In the genomic region with DNA sequence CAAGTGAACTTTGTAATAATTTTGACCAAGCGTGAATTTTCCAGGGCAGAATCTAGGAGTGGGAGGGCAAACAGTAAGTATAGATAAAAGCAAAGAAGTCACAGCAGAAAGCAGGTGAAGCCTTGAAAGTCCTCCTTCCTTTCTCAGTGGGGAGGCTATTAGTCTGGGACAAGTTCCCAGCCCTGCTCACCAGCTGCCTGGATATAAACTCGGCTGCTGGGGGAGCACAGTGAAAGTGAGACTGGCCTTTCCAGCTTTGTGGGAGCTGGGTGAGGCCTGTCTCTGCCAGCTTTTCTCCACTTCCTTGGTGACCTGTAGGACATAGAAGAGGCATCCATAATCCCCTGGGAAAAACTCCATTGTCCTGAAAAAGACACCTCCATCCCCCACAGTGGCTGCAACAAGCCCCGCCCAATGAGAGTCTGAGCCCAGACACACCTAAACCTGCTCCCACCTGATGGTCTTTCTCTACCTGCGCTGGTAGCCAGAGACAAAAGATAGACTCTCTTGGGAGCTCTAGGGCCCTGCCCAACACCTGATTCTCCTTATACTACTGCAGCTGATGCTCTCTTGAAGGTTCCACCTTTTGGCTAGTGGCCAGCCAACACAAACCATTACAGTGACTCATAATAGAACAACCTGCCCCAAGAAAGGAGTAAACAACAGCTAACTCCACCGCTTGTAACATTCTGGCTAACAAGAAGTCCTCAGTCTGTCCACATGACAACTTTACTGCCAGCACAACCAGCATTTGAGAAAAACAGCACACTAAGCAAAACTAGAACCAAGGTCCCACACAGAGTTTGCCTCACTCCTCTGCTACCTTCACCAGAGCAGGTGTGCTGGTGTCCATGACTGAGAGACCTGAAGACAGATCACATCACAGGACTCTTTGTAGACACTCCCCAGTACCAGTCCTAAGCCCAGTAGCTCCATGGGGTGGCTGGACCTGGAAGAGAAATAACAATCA, we compare ENCODE assay signal across 12 cellular contexts.
DNase-seq lines count a peak whose midpoint lies in the region; ATAC-seq and TF ChIP-seq lines count a peak whose summit lies in the region.
"Had no signal": no experiment of that assay in that cellular context is flagged by ENCODE, and none has a peak within 500 bp of the region (broad histone marks: within the 10 kb centered on the region; RNA-seq: fewer than 3 reads in every experiment).

No MANE protein-coding gene starts in this region.

- no peak for ATAC-seq in GM23338
- ATAC-seq: pancreas had no signal

- H3K4me2 ChIP-seq in GM23338 (no peak overlapping the region), neural progenitor cell (no peak overlapping the region)

- in situ Hi-C loops in astrocyte of the cerebellum (cut with HindIII; ENCODE audit: low sequenced_read_pairs) = no loop called here

- H3K27ac ChIP-seq in GM23338 (ENCODE audit: low read depth) = no peak overlapping the region
- H3K27ac ChIP-seq in neural progenitor cell = no peak overlapping the region
- H3K27ac ChIP-seq: C4-2B, pancreas had no signal

- peak overlapping the region; percentile 19; the same call in 1 of the 2 replicates for H3K27ac Mint-ChIP-seq in GM23338
- H3K27ac Mint-ChIP-seq in neural progenitor cell = no peak overlapping the region
- no peak overlapping the region for H3K27ac Mint-ChIP-seq in activated CD4-positive, alpha-beta memory T cell treated with anti-CD3 and anti-CD28 coated beads, Interleukin-2, amount 10 ng/mL, durations not matched to agents 7 days and 5 days

- no peaks in the 10 kb centered on the region for H3K27me3 ChIP-seq in GM23338 (ENCODE audit: insufficient read depth)
- no peaks in the 10 kb centered on the region for H3K27me3 ChIP-seq in neural progenitor cell
- H3K27me3 ChIP-seq: pancreas had no signal

- H3K4me3 Mint-ChIP-seq in GM23338 (no peak overlapping the region), neural progenitor cell (no peak overlapping the region)
- no peak overlapping the region for H3K4me3 Mint-ChIP-seq in activated CD4-positive, alpha-beta memory T cell treated with anti-CD3 and anti-CD28 coated beads, Interleukin-2, amount 10 ng/mL, durations not matched to agents 7 days and 5 days

- H3K36me3 Mint-ChIP-seq in GM23338 (ENCODE audit: low read depth) = peaks cover 3% of the 10 kb centered on the region; the same call in 1 of the 3 replicates
- H3K36me3 Mint-ChIP-seq in neural progenitor cell = peaks cover 4% of the 10 kb centered on the region
- no peaks in the 10 kb centered on the region for H3K36me3 Mint-ChIP-seq in activated CD4-positive, alpha-beta memory T cell treated with anti-CD3 and anti-CD28 coated beads, Interleukin-2, amount 10 ng/mL, durations not matched to agents 7 days and 5 days (ENCODE audit: low read depth)

- H3K4me1 Mint-ChIP-seq in GM23338 (peaks cover 8% of the 10 kb centered on the region; the same call in 2 of the 3 replicates), neural progenitor cell (peaks cover 7% of the 10 kb centered on the region)
- no peaks in the 10 kb centered on the region for H3K4me1 Mint-ChIP-seq in activated CD4-positive, alpha-beta memory T cell treated with anti-CD3 and anti-CD28 coated beads, Interleukin-2, amount 10 ng/mL, durations not matched to agents 7 days and 5 days

- H2AFZ ChIP-seq in GM23338 (no peak overlapping the region), neural progenitor cell (replicated peaks) (peak overlapping the region; percentile 79)

- H3K27me3 Mint-ChIP-seq in GM23338 (ENCODE audit: insufficient read depth, low read depth, poor library complexity) (no peaks in the 10 kb centered on the region), neural progenitor cell (ENCODE audit: insufficient read depth, low read depth) (no peaks in the 10 kb centered on the region)
- H3K27me3 Mint-ChIP-seq in activated CD4-positive, alpha-beta memory T cell treated with anti-CD3 and anti-CD28 coated beads, Interleukin-2, amount 10 ng/mL, durations not matched to agents 7 days and 5 days = no peaks in the 10 kb centered on the region

- TF ChIP-seq CTCF in GM23338 (conservative IDR thresholded peaks at IDR 0.05; ENCODE audit: low read depth in 2 of 2) (no peak), astrocyte of the cerebellum (IDR thresholded peaks at IDR 0.05; ENCODE audit: low read depth, low read length, missing control alignments) (no peak), neural progenitor cell (IDR thresholded peaks at IDR 0.05) (no peak)

- H3F3A ChIP-seq in GM23338 (replicated peaks; ENCODE audit: low read depth) = no peaks in the 10 kb centered on the region
- H3F3A ChIP-seq in neural progenitor cell (ENCODE audit: low read depth) = no peaks in the 10 kb centered on the region

- H3K36me3 ChIP-seq in GM23338 (ENCODE audit: insufficient read depth) (no peaks in the 10 kb centered on the region), neural progenitor cell (no peaks in the 10 kb centered on the region)
- H3K36me3 ChIP-seq: pancreas had no signal

- DNase-seq in GM23338 (ENCODE audit: low spot score) = peak; percentile 4
- DNase-seq in NCI-H2081 (lab: John Stamatoyannopoulos, UW) = peak; percentile 66 to 90
- peak; percentile 38 for DNase-seq in astrocyte of the cerebellum (ENCODE audit: low read depth)
- DNase-seq in neural progenitor cell (ENCODE audit: low spot score) = no peak
- no peak for DNase-seq in NCI-H1105 (lab: John Stamatoyannopoulos, UW)
- DNase-seq in activated CD4-positive, alpha-beta memory T cell treated with anti-CD3 and anti-CD28 coated beads, Interleukin-2, amount 10 ng/mL, durations not matched to agents 7 days and 5 days = no peak
- DNase-seq in NCI-H2227 (lab: John Stamatoyannopoulos, UW; ENCODE audit: unreplicated experiment) = no peak
- no peak for DNase-seq in GOT3 (lab: John Stamatoyannopoulos, UW)
- DNase-seq: activated CD4-positive, CD25-positive, alpha-beta regulatory T cell treated with anti-CD3 and anti-CD28 coated beads, Interleukin-2, amount 50 U/mL, for 72 hours; NCI-H1105 treated with DMSO at 0.1 percent for 48 hours; pancreas had no signal

- H3K4me3 ChIP-seq in GM23338 = no peak overlapping the region
- no peak overlapping the region for H3K4me3 ChIP-seq in astrocyte of the cerebellum (ENCODE audit: low read depth, low read length)
- no peak overlapping the region for H3K4me3 ChIP-seq in neural progenitor cell
- H3K4me3 ChIP-seq: pancreas had no signal

- POLR2A ChIA-PET in activated CD4-positive, alpha-beta memory T cell treated with anti-CD3 and anti-CD28 coated beads, Interleukin-2, amount 10 ng/mL, durations not matched to agents 7 days and 5 days (lab: Charles Lee) = no interaction called here

- H4K20me1 ChIP-seq in GM23338 (replicated peaks; ENCODE audit: insufficient read depth) = no peaks in the 10 kb centered on the region
- H4K20me1 ChIP-seq in neural progenitor cell (ENCODE audit: low read depth) = no peaks in the 10 kb centered on the region

- H3K9me2 ChIP-seq in GM23338 (ENCODE audit: insufficient read depth) = no peaks in the 10 kb centered on the region

- H3K79me2 ChIP-seq in GM23338 (replicated peaks; ENCODE audit: insufficient read depth) (no peaks in the 10 kb centered on the region), neural progenitor cell (ENCODE audit: low read depth) (no peaks in the 10 kb centered on the region)

- no peaks in the 10 kb centered on the region for H3K9me3 ChIP-seq in neural progenitor cell (ENCODE audit: low read depth)
- H3K9me3 ChIP-seq: pancreas had no signal

- H3K4me1 ChIP-seq in GM23338 (ENCODE audit: insufficient read depth) (no peaks in the 10 kb centered on the region), neural progenitor cell (no peaks in the 10 kb centered on the region)
- H3K4me1 ChIP-seq: pancreas had no signal

- H3K9me3 Mint-ChIP-seq in GM23338 (peaks cover 5% of the 10 kb centered on the region; the same call in 2 of the 3 replicates), neural progenitor cell (peaks cover 7% of the 10 kb centered on the region)
- H3K9me3 Mint-ChIP-seq in activated CD4-positive, alpha-beta memory T cell treated with anti-CD3 and anti-CD28 coated beads, Interleukin-2, amount 10 ng/mL, durations not matched to agents 7 days and 5 days = peaks cover 18% of the 10 kb centered on the region

- H3K9ac ChIP-seq in neural progenitor cell = no peak overlapping the region

- CTCF ChIA-PET in activated CD4-positive, alpha-beta memory T cell treated with anti-CD3 and anti-CD28 coated beads, Interleukin-2, amount 10 ng/mL, durations not matched to agents 7 days and 5 days (lab: Charles Lee) = no interaction called here

Comparison
In these comparisons a context has a peak if more than half of its experiments do, and no peak if none do; other contexts are left out.
1. DNase-seq: peak in GM23338 (single experiment), NCI-H2081 (2 of 2) and astrocyte of the cerebellum (single experiment); none in neural progenitor cell (single experiment), NCI-H1105 (single experiment), activated CD4-positive, alpha-beta memory T cell treated with anti-CD3 and anti-CD28 coated beads, Interleukin-2, amount 10 ng/mL, durations not matched to agents 7 days and 5 days (single experiment), NCI-H2227 (single experiment) and GOT3 (single experiment).